In genomic region chr20:49813305-49813974, GRCh38 we compare ENCODE assay signal across 8 cellular contexts. TPM values are rescaled to one million over a fixed set of nuclear protein-coding genes. Genes with fewer than 3 reads are reported as not detected.
A peak's percentile ranks its signal among the peaks of the same experiment; 100 is the strongest.
DNase-seq lines count a peak whose midpoint lies in the region; FAIRE-seq and TF ChIP-seq lines count a peak whose summit lies in the region.

No MANE protein-coding gene starts in this region.

- H3K4me1 Mint-ChIP-seq in MCF 10A (ENCODE audit: insufficient read depth, unreplicated experiment) (peaks cover 32% of the 10 kb centered on the region), mesothelial cell of epicardium (peaks cover 22% of the 10 kb centered on the region)

- CTCF ChIA-PET in A673 (lab: Charles Lee) (interaction anchor here (0.6 kb wide), 1 partner anchor 11 kb away, joined by 6 read pairs; no protein-coding TSS in a partner anchor), MCF 10A (lab: Yijun Ruan, JAX) (interaction anchor here (0.6 to 2.3 kb wide), 9 partner anchors 8 to 203 kb away, joined by 3 to 14 read pairs (median 3); no protein-coding TSS in a partner anchor)

- peaks cover 6% of the 10 kb centered on the region for H3K36me3 ChIP-seq in A673 (ENCODE audit: insufficient read depth, low read length, poor library complexity, severe bottlenecking)

- no peaks in the 10 kb centered on the region for H3K27me3 Mint-ChIP-seq in MCF 10A (ENCODE audit: insufficient read depth, unreplicated experiment)
- H3K27me3 Mint-ChIP-seq in mesothelial cell of epicardium (ENCODE audit: low read depth) = no peaks in the 10 kb centered on the region

- in situ Hi-C loops in KBM-7 (cut with MboI; ENCODE audit: low pct_unique_long_range_greater_than_20kb, low sequenced_read_pairs) = no loop called here

- H3K9me3 Mint-ChIP-seq in MCF 10A (ENCODE audit: unreplicated experiment) (no peaks in the 10 kb centered on the region), mesothelial cell of epicardium (no peaks in the 10 kb centered on the region)

- peaks cover 32% of the 10 kb centered on the region for H3K36me3 Mint-ChIP-seq in MCF 10A (ENCODE audit: insufficient read depth, unreplicated experiment)
- peaks cover 11% of the 10 kb centered on the region for H3K36me3 Mint-ChIP-seq in mesothelial cell of epicardium

- FAIRE-seq in HTR-8/SVneo (lab: Jason Lieb, UNC) = peak; percentile 74

- POLR2A ChIA-PET in A673 (lab: Charles Lee; ENCODE audit: low non-redundant PET) (no interaction called here), MCF 10A (lab: Yijun Ruan, JAX) (interaction anchor here (0.5 to 2.7 kb wide), 30 partner anchors 9 to 1029 kb away, joined by 3 to 24 read pairs (median 4); partner anchors contain the start of genes B4GALT5, RNF114 and SPATA2)

- BruUV-seq in A673 (replicated peaks; lab: Mats Ljungman, UMichigan) (TSS peak; percentile 49), MCF 10A (replicated peaks; lab: Mats Ljungman, UMichigan) (TSS peak; percentile 42)

- H3K27me3 ChIP-seq in A673 (replicated peaks; ENCODE audit: insufficient read depth, low read depth, low read length, poor library complexity) = no peaks in the 10 kb centered on the region

- H3K4me1 ChIP-seq in A673 (ENCODE audit: insufficient read depth, low read length, poor library complexity, severe bottlenecking) = peaks cover 13% of the 10 kb centered on the region

- intact Hi-C loops in A673 (cut with micrococcal nuclease; ENCODE audit: unreplicated experiment) (no loop called here), MCF 10A (cut with micrococcal nuclease) (loop anchor here (5.0 kb wide), 1 partner anchor 101 kb away; the partner anchor contains the start of gene B4GALT5)

- DNase-seq in A673 (ENCODE audit: low spot score) (no peak), HTR-8/SVneo (ENCODE audit: insufficient read length, low spot score) (no peak), MCF 10A (ENCODE audit: unreplicated experiment) (no peak), mesothelial cell of epicardium (ENCODE audit: low spot score in 2 of 2, unreplicated experiment in 2 of 2) (no peak), HK-2 (ENCODE audit: unreplicated experiment) (no peak), ureter (ENCODE audit: low spot score) (no peak), cerebellum (ENCODE audit: low spot score) (no peak), KBM-7 (no peak)

- TF ChIP-seq CTCF in A673 (conservative IDR thresholded peaks at IDR 0.05; ENCODE audit: low read depth, low read length) (no peak), MCF 10A (IDR thresholded peaks at IDR 0.05; ENCODE audit: unreplicated experiment) (no peak), mesothelial cell of epicardium (IDR thresholded peaks at IDR 0.05; ENCODE audit: unreplicated experiment) (no peak)

- H3K27ac Mint-ChIP-seq in MCF 10A (ENCODE audit: low read depth, unreplicated experiment) (peak overlapping the region; percentile 71), mesothelial cell of epicardium (peak overlapping the region; percentile 85)

- H3K9me3 ChIP-seq in A673 (ENCODE audit: low read depth, low read length, poor library complexity, severe bottlenecking) = no peaks in the 10 kb centered on the region

- peak overlapping the region; percentile 71 for H3K4me3 ChIP-seq in A673 (ENCODE audit: low read depth, low read length, poor library complexity, severe bottlenecking)

- H3K27ac ChIP-seq in A673 (ENCODE audit: low read depth, low read length, poor library complexity, severe bottlenecking) = peak overlapping the region; percentile 76

- peak overlapping the region; percentile 87 for H3K4me3 Mint-ChIP-seq in MCF 10A (ENCODE audit: unreplicated experiment)
- H3K4me3 Mint-ChIP-seq in mesothelial cell of epicardium = peak overlapping the region; percentile 92

RNA-seq across cellular contexts. Expression of gene SLC9A8, which starts 0.8 kb away (rescaled TPM):
- total RNA-seq in A673 (2021) = 9.8 and 10.1 TPM in 2 replicates
- total RNA-seq in MCF 10A (2022) = 14.6 and 16.5 TPM in 2 replicates
- 9.7 to 11.9 TPM (median 10.6 TPM) in 3 replicates for total RNA-seq in mesothelial cell of epicardium
- 35.0 TPM for total RNA-seq in ureter
- total RNA-seq in cerebellum = 8.7 TPM
